9 cellular contexts compared by ENCODE assay signal in the genomic region with DNA sequence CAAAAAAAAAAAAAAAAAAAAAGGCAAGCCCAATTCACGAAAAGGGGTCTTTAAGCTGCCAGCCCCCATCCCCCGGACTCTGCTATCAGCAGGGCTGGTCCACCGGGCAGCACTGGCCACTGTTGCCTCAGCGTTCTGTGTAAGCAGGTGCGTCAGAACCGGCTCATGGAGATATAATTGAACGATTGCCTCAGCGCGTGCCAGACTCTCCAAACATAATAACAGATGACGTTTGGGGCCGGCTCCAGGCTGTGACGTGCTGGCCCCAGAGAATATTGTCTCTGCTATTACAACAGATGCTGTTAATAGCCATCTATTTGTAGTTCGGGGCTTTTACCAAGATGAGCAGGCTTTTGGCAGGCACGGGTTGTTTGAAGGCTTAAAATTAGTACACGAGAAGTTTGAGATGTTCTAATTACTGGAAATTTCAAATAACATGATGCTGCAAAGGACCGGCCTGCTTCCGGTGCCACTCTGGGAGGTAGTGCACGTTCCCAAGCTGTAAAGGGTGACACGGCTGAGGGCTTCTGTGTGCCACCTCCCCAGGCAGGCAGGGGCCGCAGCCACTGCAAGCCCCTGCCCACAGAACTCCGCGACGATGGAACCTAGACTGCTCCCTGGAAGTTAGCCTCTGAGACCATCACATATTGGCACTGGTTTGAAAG. TPM values are rescaled to one million over a fixed set of nuclear protein-coding genes. Genes with fewer than 3 reads are reported as not detected.
DNase-seq lines count a peak whose midpoint lies in the region; ATAC-seq and TF ChIP-seq lines count a peak whose summit lies in the region.
"Not testable (repeated sequence)": the region's sequence is repeated elsewhere in the genome, so short reads cannot be mapped to it uniquely, and the experiment has no call there.
"Had no signal": no experiment of that assay in that cellular context is flagged by ENCODE, and none has a peak within 500 bp of the region (broad histone marks: within the 10 kb centered on the region; RNA-seq: fewer than 3 reads in every experiment).

No MANE protein-coding gene starts in this region.

- H3K9me3 ChIP-seq in adrenal gland (replicated peaks in 1 of 3); sigmoid colon: not testable (repeated sequence)

- WGBS in adrenal gland, 4 donors = 72 to 74% (median 73%) methylated on average over 22 to 23 of the region's 23 CpGs
- 32 to 69% methylated on average over 23 of the region's 23 CpGs for WGBS in sigmoid colon, 2 donors

- TF ChIP-seq EP300 in sigmoid colon (IDR thresholded peaks at IDR 0.05) = peak in 1 of 4 donors; percentile 50

- not testable (repeated sequence) for TF ChIP-seq CTCF in adrenal gland (IDR thresholded peaks at IDR 0.05); fibroblast of mammary gland (conservative IDR thresholded peaks at IDR 0.05; ENCODE audit: control insufficient read depth, insufficient read depth, low read depth, low read length); sigmoid colon (IDR thresholded peaks at IDR 0.05)

- intact Hi-C loops in adrenal gland (cut with DNase I) = loop anchor here in 1 of 2 donors (5.0 kb wide), 1 partner anchor 39 kb away; no protein-coding TSS in a partner anchor
- intact Hi-C loops in sigmoid colon (cut with DNase I) = not testable (repeated sequence)

- peak; percentile 76 for ATAC-seq in left lobe of liver

- H3K27ac ChIP-seq in adrenal gland = peak overlapping the region in 1 of 5 donors; percentile 70
- peak overlapping the region in 1 of 4 donors; percentile 45 for H3K27ac ChIP-seq in sigmoid colon

- H3K36me3 ChIP-seq in adrenal gland (replicated peaks in 1 of 2); sigmoid colon: not testable (repeated sequence)

- DNase-seq in EL (peak; percentile 66), NCI-H1436 (lab: John Stamatoyannopoulos, UW) (peak; percentile 96), NCI-H446 treated with DMSO at 0.1 percent for 48 hours (lab: John Stamatoyannopoulos, UW) (peak; percentile 51), adrenal gland (peak in 5 of 7 donors; percentile 40 to 94 (median 42)), fibroblast of mammary gland (ENCODE audit: low read depth) (peak; percentile 88), left lobe of liver (ENCODE audit: low spot score) (peak; percentile 72), sigmoid colon (peak; percentile 87)

- H3K4me3 ChIP-seq in adrenal gland; fibroblast of mammary gland (ENCODE audit: control insufficient read depth, low read depth, low read length); sigmoid colon: not testable (repeated sequence)

- TF ChIP-seq POLR2A in adrenal gland (IDR thresholded peaks at IDR 0.05); sigmoid colon (IDR thresholded peaks at IDR 0.05): not testable (repeated sequence)

- H3K4me1 ChIP-seq in adrenal gland (replicated peaks in 1 of 2); sigmoid colon: not testable (repeated sequence)

- not testable (repeated sequence) for H3K27me3 ChIP-seq in adrenal gland, sigmoid colon

RNA-seq across cellular contexts. Expression of a gene that starts 25.1 kb away (rescaled TPM):
- total RNA-seq in adrenal gland (under 1 TPM in 1 of 8 donors, not detected in 7; 0.56 TPM), left lobe of liver (35.7 TPM), sigmoid colon (not detected)
- polyA plus RNA-seq in adrenal gland (not detected), sigmoid colon (not detected)
- total RNA-seq: endothelial cell of umbilical vein, GM12878 had no signal
- polyA plus RNA-seq: endothelial cell of umbilical vein, GM12878 had no signal

RNA-seq across cellular contexts. Expression of a gene that starts 40.0 kb away (rescaled TPM):
- 10 to 100 TPM; 16.8 to 29.8 (median 22.2) TPM for total RNA-seq in adrenal gland
- polyA plus RNA-seq in adrenal gland = 10 to 100 TPM; 10.4 to 23.6 (median 19.2) TPM
- 22.4 TPM for total RNA-seq in left lobe of liver
- total RNA-seq in sigmoid colon = 10 to 100 TPM; 17.4 to 31.0 (median 23.0) TPM
- polyA plus RNA-seq in sigmoid colon = 10 to 100 TPM in 1 of 3 donors, 1 to 10 TPM in 2; 8.4 to 15.9 (median 8.8) TPM

RNA-seq across cellular contexts. Expression of a gene that starts 41.9 kb away (rescaled TPM):
- total RNA-seq in adrenal gland (1 to 10 TPM in 7 of 8 donors, under 1 TPM in 1; 0.69 to 6.4 (median 2.4) TPM), left lobe of liver (13.4 TPM), sigmoid colon (1 to 10 TPM; 2.9 to 8.1 (median 3.6) TPM)
- polyA plus RNA-seq in adrenal gland (1 to 10 TPM; 1.6 to 3.7 (median 1.8) TPM), sigmoid colon (10 to 100 TPM in 1 of 3 donors, 1 to 10 TPM in 1, under 1 TPM in 1; 0.60 to 44.5 (median 1.2) TPM)

Comparison
In these comparisons a context has a peak if more than half of its experiments do, and no peak if none do; other contexts are left out.
1. DNase-seq: peak in every context shown above with its lines; median percentile 96 in NCI-H1436; 88 in fibroblast of mammary gland; 87 in sigmoid colon; 72 in left lobe of liver; 66 in EL; 51 in NCI-H446 treated with DMSO at 0.1 percent for 48 hours; 42 in adrenal gland.
2. RNA of a gene that starts 25.1 kb away (total RNA-seq): 35.7 TPM in left lobe of liver (single experiment); 0.56 TPM in adrenal gland and not detected in sigmoid colon; every median in the first group is over 10 times any median in the second.